Comparison of ENCODE assay signal across 1 cellular context in genomic region chr1:1412311-1412902, GRCh38. TPM values are rescaled to one million over a fixed set of nuclear protein-coding genes. Genes with fewer than 3 reads are reported as not detected.
"Had no signal": no experiment of that assay in that cellular context is flagged by ENCODE, and none has a peak within 500 bp of the region (broad histone marks: within the 10 kb centered on the region; RNA-seq: fewer than 3 reads in every experiment).

No MANE protein-coding gene starts in this region.

RNA-seq across cellular contexts. Expression of gene ANKRD65, which starts 8.7 kb away (rescaled TPM):
- total RNA-seq: naive thymus-derived CD4-positive, alpha-beta T cell had no signal
